ENCODE assay signal across 22 cellular contexts in genomic region chr14:101064718-101065117, GRCh38.
A peak's percentile ranks its signal among the peaks of the same experiment; 100 is the strongest.
DNase-seq lines count a peak whose midpoint lies in the region; ATAC-seq and TF ChIP-seq lines count a peak whose summit lies in the region.
"Had no signal": no experiment of that assay in that cellular context is flagged by ENCODE, and none has a peak within 500 bp of the region (broad histone marks: within the 10 kb centered on the region; RNA-seq: fewer than 3 reads in every experiment).

No MANE protein-coding gene starts in this region.

- H3K27ac ChIP-seq in sigmoid colon = no peak overlapping the region
- H3K27ac ChIP-seq in SJCRH30 = no peak overlapping the region
- H3K27ac ChIP-seq: 22Rv1 had no signal

- H3K9me3 ChIP-seq in BE2C (no peaks in the 10 kb centered on the region), sigmoid colon (no peaks in the 10 kb centered on the region), SJCRH30 (replicated peaks) (no peaks in the 10 kb centered on the region)

- no peaks in the 10 kb centered on the region for H3K27me3 ChIP-seq in BE2C
- peaks cover 0 to 6% (median 0%) of the 10 kb centered on the region in 3 donors for H3K27me3 ChIP-seq in sigmoid colon
- no peaks in the 10 kb centered on the region for H3K27me3 ChIP-seq in SJCRH30

- intact Hi-C loops in sigmoid colon (cut with DNase I) = no loop called here

- H3K36me3 ChIP-seq in BE2C (peaks cover 90% of the 10 kb centered on the region), sigmoid colon (no peaks in the 10 kb centered on the region), SJCRH30 (peaks cover 79% of the 10 kb centered on the region)

- H3K4me1 ChIP-seq in BE2C = no peaks in the 10 kb centered on the region
- no peaks in the 10 kb centered on the region for H3K4me1 ChIP-seq in sigmoid colon
- H3K4me1 ChIP-seq in SJCRH30 = peaks cover 29% of the 10 kb centered on the region

- no peak overlapping the region for H3K4me3 Mint-ChIP-seq in chondrocyte (ENCODE audit: unreplicated experiment)
- H3K4me3 Mint-ChIP-seq: B cell; CD4-positive, alpha-beta T cell had no signal

- peaks cover 2% of the 10 kb centered on the region for H3K27me3 Mint-ChIP-seq in chondrocyte (ENCODE audit: low read depth)

- H3K36me3 Mint-ChIP-seq in chondrocyte (ENCODE audit: low read depth) = no peaks in the 10 kb centered on the region

- DNase-seq in activated T-cell treated with anti-CD3 and anti-CD28 coated beads, Interleukin-2, amount 50 U/mL, for 1 hour = peak; percentile 6
- DNase-seq in activated T-cell treated with anti-CD3 and anti-CD28 coated beads for 4 hours (no peak), BE2C (peak; percentile 3), chondrocyte (ENCODE audit: low spot score) (peak; percentile 40), sigmoid colon (peak; percentile 18), SJCRH30 (no peak)
- DNase-seq: CD4-positive, alpha-beta T cell; KBM-7; MV-4-11; NCI-H1105; NCI-H1436 treated with DMSO at 0.1 percent for 48 hours; NCI-H187 treated with DMSO at 0.1 percent for 48 hours; NCI-H2107; NCI-H446 treated with DMSO at 0.1 percent for 48 hours; NCI-H526; NCI-H82; NK-92 treated with Interleukin-12 subunit alpha and Interleukin-12 subunit beta, amount 100 ng/mL, for 24 hours; PC-3 had no signal

- TF ChIP-seq CTCF in BE2C (IDR thresholded peaks at IDR 0.05; ENCODE audit: low read depth, low read length) (no peak), chondrocyte (IDR thresholded peaks at IDR 0.05) (no peak), sigmoid colon (IDR thresholded peaks at IDR 0.05) (no peak)

- ATAC-seq in HG03095 (IDR thresholded peaks at IDR 0.05; ENCODE audit: unreplicated experiment) = no peak
- no peak for ATAC-seq in GM18867 (IDR thresholded peaks at IDR 0.05; ENCODE audit: unreplicated experiment)
- ATAC-seq: PC-3 had no signal

- no peak for TF ChIP-seq EP300 in sigmoid colon (IDR thresholded peaks at IDR 0.05)

- H3K27ac Mint-ChIP-seq in chondrocyte (ENCODE audit: unreplicated experiment) = no peak overlapping the region
- H3K27ac Mint-ChIP-seq: B cell; CD4-positive, alpha-beta T cell had no signal

- no peak for TF ChIP-seq POLR2A in sigmoid colon (IDR thresholded peaks at IDR 0.05)

- H3K4me1 Mint-ChIP-seq in chondrocyte (ENCODE audit: low read depth) = peaks cover 23% of the 10 kb centered on the region
- H3K4me1 Mint-ChIP-seq: B cell had no signal

- H3K9me3 Mint-ChIP-seq in chondrocyte (ENCODE audit: low read depth) = no peaks in the 10 kb centered on the region
- H3K9me3 Mint-ChIP-seq: CD4-positive, alpha-beta T cell had no signal

- 94 to 95% methylated on average over 7 of the region's 7 CpGs for WGBS in sigmoid colon, 2 donors

- H3K4me3 ChIP-seq in BE2C (ENCODE audit: low read depth, low read length) (no peak overlapping the region), sigmoid colon (no peak overlapping the region), SJCRH30 (no peak overlapping the region)

Comparison
In these comparisons a context has a peak if more than half of its experiments do, and no peak if none do; other contexts are left out.
1. DNase-seq: peak in activated T-cell treated with anti-CD3 and anti-CD28 coated beads, Interleukin-2, amount 50 U/mL, for 1 hour (single experiment), BE2C (single experiment), chondrocyte (single experiment) and sigmoid colon (single experiment); none in activated T-cell treated with anti-CD3 and anti-CD28 coated beads for 4 hours (single experiment) and SJCRH30 (0 of 2).